ENCODE assay signal across 14 cellular contexts in genomic region chr5:98458004-98458403, GRCh38.
DNase-seq lines count a peak whose midpoint lies in the region; ATAC-seq and TF ChIP-seq lines count a peak whose summit lies in the region.
"Had no signal": no experiment of that assay in that cellular context is flagged by ENCODE, and none has a peak within 500 bp of the region (broad histone marks: within the 10 kb centered on the region; RNA-seq: fewer than 3 reads in every experiment).

No MANE protein-coding gene starts in this region.

- DNase-seq in Daoy (ENCODE audit: low read depth) (peak; percentile 64), astrocyte of the spinal cord (ENCODE audit: low read depth, low spot score) (peak; percentile 92), mesendoderm (peak; percentile 18), GM19240 (ENCODE audit: insufficient read length, low spot score) (no peak), amygdala (lab: John Stamatoyannopoulos, UW) (no peak), hippocampal formation (lab: John Stamatoyannopoulos, UW) (no peak)
- DNase-seq: C1 segment of cervical spinal cord, DMS79, NCI-H1105 treated with DMSO at 0.1 percent for 48 hours, NCI-H226 had no signal

- H3K79me1 ChIP-seq in mesendoderm (ENCODE audit: low read length) = no peaks in the 10 kb centered on the region

- H2BK120ac ChIP-seq in mesendoderm (ENCODE audit: low read depth, low read length) = no peak overlapping the region

- H3K79me2 ChIP-seq in mesendoderm (ENCODE audit: control insufficient read depth, insufficient read depth, low read length) = no peaks in the 10 kb centered on the region

- H2BK5ac ChIP-seq in mesendoderm (ENCODE audit: low read length) = no peak overlapping the region

- no peak overlapping the region for H3K56ac ChIP-seq in mesendoderm (ENCODE audit: low read length)

- H3K4me3 ChIP-seq in astrocyte of the spinal cord (ENCODE audit: low read depth, low read length) = no peak overlapping the region
- no peak overlapping the region for H3K4me3 ChIP-seq in mesendoderm (ENCODE audit: low read length)

- no peak overlapping the region for H3K4me2 ChIP-seq in mesendoderm (ENCODE audit: low read length)

- no CpG with 5 or more reads among the region's 2 CpGs for WGBS in mesendoderm (ENCODE audit: extremely low coverage, insufficient coverage, low lambda C conversion rate)

- no peak overlapping the region for H2AK5ac ChIP-seq in mesendoderm (ENCODE audit: low read length)

- no peaks in the 10 kb centered on the region for H3K36me3 ChIP-seq in mesendoderm (ENCODE audit: control insufficient read depth, insufficient read depth, low read length)

- H4K5ac ChIP-seq in mesendoderm (ENCODE audit: low read length) = no peak overlapping the region

- H3K18ac ChIP-seq in mesendoderm (ENCODE audit: low read length) = no peak overlapping the region

- H3K4me1 ChIP-seq in mesendoderm (ENCODE audit: control insufficient read depth, low read depth, low read length) = no peaks in the 10 kb centered on the region

- no peak overlapping the region for H3K27ac ChIP-seq in mesendoderm (ENCODE audit: low read depth, low read length)

- H3K4ac ChIP-seq in mesendoderm (ENCODE audit: low read depth, low read length) = no peak overlapping the region

- no peaks in the 10 kb centered on the region for H3K27me3 ChIP-seq in mesendoderm (ENCODE audit: insufficient read depth, low read length, poor library complexity)

- ATAC-seq in HG03520 (IDR thresholded peaks at IDR 0.05; ENCODE audit: unreplicated experiment) (peak; percentile 48), GM18870 (IDR thresholded peaks at IDR 0.05; ENCODE audit: unreplicated experiment) (no peak)
- ATAC-seq: activated naive CD4-positive, alpha-beta T cell treated with anti-CD3 and anti-CD28 coated beads, Interleukin-2, amount 50 U/mL, for 72 hours; WTC11 had no signal

- TF ChIP-seq CTCF in astrocyte of the spinal cord (IDR thresholded peaks at IDR 0.05; ENCODE audit: low read depth, low read length) = no peak

- H3K23ac ChIP-seq in mesendoderm (ENCODE audit: low read length) = no peak overlapping the region

- no peak overlapping the region for H3K9ac ChIP-seq in mesendoderm (ENCODE audit: low read length)

- no peak overlapping the region for H4K8ac ChIP-seq in mesendoderm (ENCODE audit: low read depth, low read length)

- in situ Hi-C loops in astrocyte of the spinal cord (cut with HindIII; ENCODE audit: low sequenced_read_pairs) = no loop called here

- H2BK15ac ChIP-seq in mesendoderm (replicated peaks; ENCODE audit: low read depth) = no peak overlapping the region

Comparison
In these comparisons a context has a peak if more than half of its experiments do, and no peak if none do; other contexts are left out.
1. DNase-seq: peak in Daoy (single experiment), astrocyte of the spinal cord (single experiment) and mesendoderm (single experiment); none in GM19240 (single experiment), amygdala (0 of 56) and hippocampal formation (0 of 2).